25 cellular contexts compared by ENCODE assay signal in genomic region chr5:5318426-5319205, GRCh38.
DNase-seq lines count a peak whose midpoint lies in the region; ATAC-seq, FAIRE-seq and TF ChIP-seq lines count a peak whose summit lies in the region.
"Had no signal": no experiment of that assay in that cellular context is flagged by ENCODE, and none has a peak within 500 bp of the region (broad histone marks: within the 10 kb centered on the region; RNA-seq: fewer than 3 reads in every experiment).

No MANE protein-coding gene starts in this region.

- no peak overlapping the region for H4K5ac ChIP-seq in H1 (ENCODE audit: insufficient read length, low read depth, low read length)

- no peaks in the 10 kb centered on the region for H3K79me2 ChIP-seq in H1 (ENCODE audit: control insufficient read depth in 1 of 2, insufficient read depth in 2 of 2, low read length in 2 of 2)

- peak overlapping the region; percentile 75; the same call in 1 of the 2 replicates for H2AK5ac ChIP-seq in H1 (ENCODE audit: low read depth, low read length)

- no peaks in the 10 kb centered on the region for H3K27me3 ChIP-seq in H1 (replicated peaks in 1 of 4; ENCODE audit: control insufficient read depth in 3 of 4, extremely low read depth in 1 of 4, insufficient read depth in 3 of 4, low read length in 3 of 4)
- H3K27me3 ChIP-seq in psoas muscle (ENCODE audit: insufficient read depth in 3 of 3, low read length in 2 of 3), result no peaks in the 10 kb centered on the region
- no peaks in the 10 kb centered on the region for H3K27me3 ChIP-seq in uterus
- H3K27me3 ChIP-seq: ovary, thyroid gland had no signal

- DNase-seq in M059J (ENCODE audit: low read depth) (peak; percentile 64), SK-N-DZ (ENCODE audit: low spot score) (peak; percentile 33), H1 (ENCODE audit: low read depth in 1 of 2, low spot score in 2 of 2) (no peak), psoas muscle (no peak), uterus (no peak)
- DNase-seq: activated CD4-positive, alpha-beta T cell treated with anti-CD3 and anti-CD28 coated beads, Interleukin-2, amount 50 U/mL, for 1 hour; activated CD8-positive, alpha-beta memory T cell treated with anti-CD3 and anti-CD28 coated beads, Interleukin-2, amount 50 U/mL, for 4 hours; aorta; effector CD4-positive, alpha-beta T cell; foreskin fibroblast; left colon; naive thymus-derived CD8-positive, alpha-beta T cell; NCI-H2171; NCI-H526 treated with DMSO at 0.1 percent for 48 hours; ovary; right cardiac atrium; stimulated activated CD4-positive, alpha-beta T cell treated with anti-CD3 and anti-CD28 coated beads, Interleukin-15, amount 100 ng/mL, for 24 hours; stimulated activated naive CD8-positive, alpha-beta T cell treated with anti-CD3 and anti-CD28 coated beads, Interleukin-15, amount 100 ng/mL, for 72 hours; thyroid gland had no signal

- H2AFZ ChIP-seq in H1 (ENCODE audit: low read length), result no peak overlapping the region

- 94% methylated on average over 18 of the region's 18 CpGs; no CpG with 5 or more reads in 1 of the 2 experiments for WGBS in H1 (ENCODE audit: extremely low coverage in 1 of 2, insufficient coverage in 1 of 2, insufficient read length in 1 of 2, insufficient replicate concordance in 2 of 2, low coverage in 1 of 2, low lambda C conversion rate in 2 of 2, missing lambda C conversion rate in 1 of 2), 2 experiments
- WGBS in psoas muscle, 3 donors, result 46 to 70% (median 50%) methylated on average over 18 of the region's 18 CpGs

- H3K4me3 ChIP-seq in H1 (ENCODE audit: extremely low read depth in 1 of 4, insufficient read depth in 2 of 4, low read depth in 3 of 4, low read length in 4 of 4), result no peak overlapping the region
- no peak overlapping the region for H3K4me3 ChIP-seq in psoas muscle
- no peak overlapping the region for H3K4me3 ChIP-seq in uterus
- H3K4me3 ChIP-seq: K562, ovary, thyroid gland had no signal

- no peak for TF ChIP-seq CTCF in H1 (IDR thresholded peaks at IDR 0.05; ENCODE audit: control extremely low read depth in 1 of 3, insufficient read depth in 1 of 3, low read depth in 1 of 3, low read length in 3 of 3)
- TF ChIP-seq CTCF in psoas muscle (IDR thresholded peaks at IDR 0.05), result no peak
- no peak for TF ChIP-seq CTCF in uterus (IDR thresholded peaks at IDR 0.05)

- H3K18ac ChIP-seq in H1 (ENCODE audit: extremely low read depth, low read length), result no peak overlapping the region

- intact Hi-C loops in psoas muscle (cut with DNase I), result loop anchor here in 1 of 2 donors (10.0 kb wide), 1 partner anchor 164 kb away; no protein-coding TSS in a partner anchor
- intact Hi-C loops in uterus (cut with DNase I; ENCODE audit: low total_unique reads), result no loop called here

- TF ChIP-seq POLR2A in H1 (IDR thresholded peaks at IDR 0.05; ENCODE audit: control extremely low read depth in 1 of 2, low read depth in 2 of 2, low read length in 2 of 2) (no peak), uterus (IDR thresholded peaks at IDR 0.05) (no peak)

- H3K23me2 ChIP-seq in H1 (ENCODE audit: low read depth, low read length), result no peaks in the 10 kb centered on the region

- TF ChIP-seq RAD21 in H1 (IDR thresholded peaks at IDR 0.05 in 1 of 2, conservative IDR thresholded peaks at IDR 0.05 in 1 of 2; ENCODE audit: low read depth in 2 of 2, low read length in 2 of 2), result no peak

- no peak overlapping the region for H3K4ac ChIP-seq in H1 (replicated peaks; ENCODE audit: insufficient read length, low read depth, low read length)

- H3K4me1 ChIP-seq in H1 (replicated peaks in 1 of 4; ENCODE audit: control insufficient read depth in 3 of 4, insufficient read depth in 4 of 4, low read length in 3 of 4) (peaks cover 0 to 3% (median 0%) of the 10 kb centered on the region in 4 experiments; a peak in 3 of 7 replicates), psoas muscle (peaks cover 49% of the 10 kb centered on the region), uterus (no peaks in the 10 kb centered on the region)
- H3K4me1 ChIP-seq: thyroid gland had no signal

- H3K4me2 ChIP-seq in H1 (ENCODE audit: insufficient read depth in 1 of 2, low read depth in 2 of 2, low read length in 2 of 2), result no peak overlapping the region

- H3K36me3 ChIP-seq in H1 (ENCODE audit: control insufficient read depth in 2 of 4, insufficient read depth in 4 of 4, low read length in 3 of 4) (no peaks in the 10 kb centered on the region), psoas muscle (ENCODE audit: insufficient read depth in 1 of 2, low read depth in 1 of 2) (no peaks in the 10 kb centered on the region), uterus (no peaks in the 10 kb centered on the region)
- H3K36me3 ChIP-seq: ovary, thyroid gland had no signal

- H3K27ac ChIP-seq in H1 (ENCODE audit: low read depth, low read length) (no peak overlapping the region), psoas muscle (peak overlapping the region; percentile 50), uterus (no peak overlapping the region)
- H3K27ac ChIP-seq: C4-2B, ovary, thyroid gland had no signal

- no peak overlapping the region for H4K91ac ChIP-seq in H1 (replicated peaks; ENCODE audit: insufficient read length, low read length)

- no peak for FAIRE-seq in H1 (lab: Jason Lieb, UNC)
- FAIRE-seq: K562 had no signal

- H2BK120ac ChIP-seq in H1 (replicated peaks; ENCODE audit: low read depth, low read length), result no peak overlapping the region

- no peak overlapping the region for H2BK5ac ChIP-seq in H1 (ENCODE audit: low read depth, low read length)

- no peak overlapping the region for H3K14ac ChIP-seq in H1 (ENCODE audit: insufficient read length)

- POLR2A ChIA-PET in H1 (lab: Charles Lee; ENCODE audit: partially characterized antibody), result no interaction called here

- H4K8ac ChIP-seq in H1 (ENCODE audit: extremely low read depth, insufficient read depth, low read length), result no peak overlapping the region

- no peak overlapping the region for H3K56ac ChIP-seq in H1 (replicated peaks; ENCODE audit: insufficient read length, low read depth, low read length)

- H3K79me1 ChIP-seq in H1 (ENCODE audit: low read depth, low read length), result no peaks in the 10 kb centered on the region; the same call in 1 of the 2 replicates

- H2BK15ac ChIP-seq in H1 (ENCODE audit: low read length), result no peak overlapping the region; the same call in 1 of the 2 replicates

- H2BK12ac ChIP-seq in H1 (ENCODE audit: low read depth, low read length), result no peak overlapping the region; the same call in 1 of the 2 replicates

- CTCF ChIA-PET in H1 (lab: Charles Lee; ENCODE audit: partially characterized antibody), result interaction anchor here (0.7 to 1.3 kb wide), 3 partner anchors 100 to 120 kb away, joined by 3 to 4 read pairs (median 3); no protein-coding TSS in a partner anchor

- no peak overlapping the region for H2BK20ac ChIP-seq in H1 (ENCODE audit: low read length)

- no peak overlapping the region for H3K9ac ChIP-seq in H1 (replicated peaks in 1 of 4; ENCODE audit: extremely low read depth in 1 of 4, low read depth in 3 of 4, low read length in 3 of 4)

- H3K23ac ChIP-seq in H1 (ENCODE audit: insufficient read length), result no peak overlapping the region

- peak in 3 of 4 donors; percentile 17 to 44 (median 26) for ATAC-seq in psoas muscle
- ATAC-seq in HG02610 (IDR thresholded peaks at IDR 0.05; ENCODE audit: unreplicated experiment), result no peak
- no peak for ATAC-seq in GM18502 (IDR thresholded peaks at IDR 0.05; ENCODE audit: poor library complexity, unreplicated experiment)
- no peak for ATAC-seq in GM18861 (IDR thresholded peaks at IDR 0.05; ENCODE audit: unreplicated experiment)
- ATAC-seq: activated T-helper 17 cell treated with anti-CD3 and anti-CD28 coated beads, Interleukin-2, amount 50 U/mL, for 72 hours; K562; left colon; naive thymus-derived CD8-positive, alpha-beta T cell; stimulated activated naive CD8-positive, alpha-beta T cell treated with anti-CD3 and anti-CD28 coated beads, Interleukin-15, amount 100 ng/mL, for 72 hours had no signal

- no peaks in the 10 kb centered on the region for H3K9me3 ChIP-seq in H1 (ENCODE audit: insufficient read depth in 2 of 2, low read depth in 1 of 2, low read length in 1 of 2)
- no peaks in the 10 kb centered on the region for H3K9me3 ChIP-seq in psoas muscle
- no peaks in the 10 kb centered on the region for H3K9me3 ChIP-seq in uterus
- H3K9me3 ChIP-seq: ovary, thyroid gland had no signal

- H4K20me1 ChIP-seq in H1 (replicated peaks in 1 of 2; ENCODE audit: control insufficient read depth in 1 of 2, insufficient read depth in 2 of 2, low read length in 2 of 2), result no peaks in the 10 kb centered on the region

- no peak for TF ChIP-seq EP300 in H1 (IDR thresholded peaks at IDR 0.05; ENCODE audit: borderline replicate concordance in 1 of 2, low read depth in 2 of 2, low read length in 2 of 2)

TF ChIP-seq in H1, 55 proteins besides CTCF, POLR2A, EP300 and RAD21:
- no peak for TF ChIP-seq BCL11A (IDR thresholded peaks at IDR 0.05; ENCODE audit: low read depth in 2 of 2, low read length in 2 of 2)
- no peak for TF ChIP-seq CBX5 (IDR thresholded peaks at IDR 0.05; ENCODE audit: low read depth, low read length)
- no peak for TF ChIP-seq SP4 (IDR thresholded peaks at IDR 0.05; ENCODE audit: low read length)
- no peak for TF ChIP-seq JUN (IDR thresholded peaks at IDR 0.05; ENCODE audit: low read depth, low read length)
TF ChIP-seq in H1: peak in this region for 0.

Comparison
In these comparisons a context has a peak if more than half of its experiments do, and no peak if none do; other contexts are left out.
1. DNase-seq: peak in M059J (single experiment) and SK-N-DZ (single experiment); none in H1 (0 of 2), psoas muscle (0 of 2) and uterus (0 of 2).
2. ATAC-seq: peak in psoas muscle (3 of 4); none in HG02610 (single experiment), GM18502 (single experiment) and GM18861 (single experiment).